ENCODE assay signal across 8 cellular contexts in genomic region chr14:32078030-32078793, GRCh38. TPM values are rescaled to one million over a fixed set of nuclear protein-coding genes. Genes with fewer than 3 reads are reported as not detected.
DNase-seq lines count a peak whose midpoint lies in the region; ATAC-seq and TF ChIP-seq lines count a peak whose summit lies in the region.

No MANE protein-coding gene starts in this region.

- H3K9me3 Mint-ChIP-seq in activated CD8-positive, alpha-beta T cell treated with anti-CD3 and anti-CD28 coated beads for 36 hours = no peaks in the 10 kb centered on the region
- H3K9me3 Mint-ChIP-seq in naive thymus-derived CD8-positive, alpha-beta T cell = no peaks in the 10 kb centered on the region

- CTCF ChIA-PET in BJ (lab: Yijun Ruan, JAX) = interaction anchor here (1.3 to 2.3 kb wide), 4 partner anchors 166 to 482 kb away, joined by 4 to 6 read pairs (median 4); no protein-coding TSS in a partner anchor
- CTCF ChIA-PET in activated CD8-positive, alpha-beta T cell treated with anti-CD3 and anti-CD28 coated beads for 36 hours (lab: Charles Lee) = interaction anchor here (1.0 to 1.7 kb wide), 4 partner anchors 125 to 177 kb away, joined by 4 to 7 read pairs (median 4); partner anchors contain the start of gene RNU6-8

- peak; percentile 6 for ATAC-seq in GM19023 (IDR thresholded peaks at IDR 0.05; ENCODE audit: unreplicated experiment)
- ATAC-seq in activated CD8-positive, alpha-beta T cell treated with anti-CD3 and anti-CD28 coated beads for 36 hours = no peak
- peak in 1 of 2 donors; percentile 3 for ATAC-seq in naive thymus-derived CD8-positive, alpha-beta T cell
- no peak for ATAC-seq in activated CD4-positive, CD25-positive, alpha-beta regulatory T cell treated with anti-CD3 and anti-CD28 coated beads, Interleukin-2, amount 50 U/mL, for 24 hours

- peak overlapping the region; percentile 92 for H3K27ac Mint-ChIP-seq in activated CD8-positive, alpha-beta T cell treated with anti-CD3 and anti-CD28 coated beads for 36 hours
- H3K27ac Mint-ChIP-seq in naive thymus-derived CD8-positive, alpha-beta T cell = peak overlapping the region; percentile 69 to 96 (median 91)

- intact Hi-C loops in activated CD8-positive, alpha-beta T cell treated with anti-CD3 and anti-CD28 coated beads for 36 hours (cut with micrococcal nuclease) = loop anchor here (1.0 to 10.0 kb wide), 3 partner anchors 124 to 487 kb away; partner anchors contain the start of gene RNU6-7

- no peaks in the 10 kb centered on the region for H3K36me3 Mint-ChIP-seq in activated CD8-positive, alpha-beta T cell treated with anti-CD3 and anti-CD28 coated beads for 36 hours (ENCODE audit: low read depth)
- peaks cover 0 to 2% (median 2%) of the 10 kb centered on the region in 3 donors for H3K36me3 Mint-ChIP-seq in naive thymus-derived CD8-positive, alpha-beta T cell

- peak overlapping the region; percentile 87 for H3K4me3 Mint-ChIP-seq in activated CD8-positive, alpha-beta T cell treated with anti-CD3 and anti-CD28 coated beads for 36 hours
- H3K4me3 Mint-ChIP-seq in naive thymus-derived CD8-positive, alpha-beta T cell = peak overlapping the region; percentile 94 to 99 (median 96)

- H3K4me3 ChIP-seq in BJ (ENCODE audit: low read depth, low read length) (peak overlapping the region; percentile 99), fibroblast of pulmonary artery (replicated peaks; ENCODE audit: low read depth, low read length) (peak overlapping the region; percentile 91)

- no peak for DNase-seq in BJ (ENCODE audit: low read depth)
- DNase-seq in NCI-H146 (lab: John Stamatoyannopoulos, UW) = peak; percentile 49
- DNase-seq in activated CD8-positive, alpha-beta T cell treated with anti-CD3 and anti-CD28 coated beads for 36 hours = no peak
- DNase-seq in fibroblast of pulmonary artery (ENCODE audit: low read depth) = peak; percentile 44
- peak in 4 of 10 donors; percentile 1 to 23 (median 4) for DNase-seq in naive thymus-derived CD8-positive, alpha-beta T cell
- no peak for DNase-seq in MV-4-11 (lab: John Stamatoyannopoulos, UW)

- TF ChIP-seq CTCF in BJ (IDR thresholded peaks at IDR 0.05; ENCODE audit: insufficient read depth, low read depth, low read length) = no peak
- no peak for TF ChIP-seq CTCF in activated CD8-positive, alpha-beta T cell treated with anti-CD3 and anti-CD28 coated beads for 36 hours (IDR thresholded peaks at IDR 0.05)
- no peak for TF ChIP-seq CTCF in fibroblast of pulmonary artery (IDR thresholded peaks at IDR 0.05; ENCODE audit: low read length, missing control alignments)

- no peaks in the 10 kb centered on the region; the same call in 1 of the 2 replicates for H3K36me3 ChIP-seq in BJ (ENCODE audit: control insufficient read depth, insufficient read depth, low read length)

- H3K27me3 ChIP-seq in BJ (ENCODE audit: control insufficient read depth, insufficient read depth, low read length) = no peaks in the 10 kb centered on the region

- POLR2A ChIA-PET in BJ (lab: Charles Lee) = interaction anchor here (0.6 to 0.7 kb wide), 2 partner anchors 652 to 658 kb away, joined by 3 read pairs; partner anchors contain the start of gene HEATR5A
- POLR2A ChIA-PET in activated CD8-positive, alpha-beta T cell treated with anti-CD3 and anti-CD28 coated beads for 36 hours (lab: Charles Lee) = interaction anchor here (0.7 to 1.4 kb wide), 5 partner anchors 8 to 621 kb away, joined by 3 to 6 read pairs (median 4); partner anchors contain the start of genes DTD2, RNU6-7 and RNU6-8
- POLR2A ChIA-PET in naive thymus-derived CD8-positive, alpha-beta T cell (lab: Charles Lee) = interaction anchor here (0.7 to 3.5 kb wide), 4 partner anchors 87 to 1052 kb away, joined by 3 to 44 read pairs (median 6); partner anchors contain the start of genes RNU6-7, RNU6-8 and STRN3

- peaks cover 37% of the 10 kb centered on the region for H3K4me1 Mint-ChIP-seq in activated CD8-positive, alpha-beta T cell treated with anti-CD3 and anti-CD28 coated beads for 36 hours (ENCODE audit: low read depth)
- H3K4me1 Mint-ChIP-seq in naive thymus-derived CD8-positive, alpha-beta T cell = peaks cover 24 to 50% (median 41%) of the 10 kb centered on the region in 4 donors

- peaks cover 3% of the 10 kb centered on the region for H3K27me3 Mint-ChIP-seq in activated CD8-positive, alpha-beta T cell treated with anti-CD3 and anti-CD28 coated beads for 36 hours
- H3K27me3 Mint-ChIP-seq in naive thymus-derived CD8-positive, alpha-beta T cell = no peaks in the 10 kb centered on the region

RNA-seq across cellular contexts. Expression of gene ARHGAP5, which starts 1.1 kb away (rescaled TPM):
- 17.4 and 43.1 TPM in 2 replicates for polyA plus RNA-seq in BJ (2011; rRNA removed)
- polyA minus RNA-seq in BJ (2011; rRNA and poly(A)+ RNA removed) = 27.9 and 35.2 TPM in 2 replicates
- 10 to 100 TPM; 32.5 to 36.0 TPM for total RNA-seq in activated CD8-positive, alpha-beta T cell treated with anti-CD3 and anti-CD28 coated beads for 36 hours
- 10 to 100 TPM; 66.6 to 71.7 TPM for total RNA-seq in naive thymus-derived CD8-positive, alpha-beta T cell
- polyA plus RNA-seq in naive thymus-derived CD8-positive, alpha-beta T cell = 10 to 100 TPM; 16.1 to 32.1 (median 24.8) TPM

Comparison
In these comparisons a context has a peak if more than half of its experiments do, and no peak if none do; other contexts are left out.
1. DNase-seq: peak in NCI-H146 (single experiment) and fibroblast of pulmonary artery (single experiment); none in BJ (single experiment), activated CD8-positive, alpha-beta T cell treated with anti-CD3 and anti-CD28 coated beads for 36 hours (single experiment) and MV-4-11 (single experiment).